8 cellular contexts compared by ENCODE assay signal in genomic region chr11:64226507-64227051, GRCh38. TPM values are rescaled to one million over a fixed set of nuclear protein-coding genes. Genes with fewer than 3 reads are reported as not detected.
A peak's percentile ranks its signal among the peaks of the same experiment; 100 is the strongest.
DNase-seq lines count a peak whose midpoint lies in the region; ATAC-seq and TF ChIP-seq lines count a peak whose summit lies in the region.

No MANE protein-coding gene starts in this region.

- H3K4me2 ChIP-seq in skeletal muscle satellite cell (ENCODE audit: low read length) = peak overlapping the region; percentile 97

- ATAC-seq in HG03460 (IDR thresholded peaks at IDR 0.05; ENCODE audit: unreplicated experiment) (peak; percentile 26), right cardiac atrium (peak; percentile 39 to 47), GM18870 (IDR thresholded peaks at IDR 0.05; ENCODE audit: unreplicated experiment) (no peak)

- no peaks in the 10 kb centered on the region for H3K9me3 Mint-ChIP-seq in activated naive CD8-positive, alpha-beta T cell treated with anti-CD3 and anti-CD28 coated beads for 36 hours

- DNase-seq in RPMI7951 (ENCODE audit: low read depth) = peak; percentile 50
- DNase-seq in activated naive CD8-positive, alpha-beta T cell treated with anti-CD3 and anti-CD28 coated beads for 36 hours = peak; percentile 81
- peak; percentile 61 to 87 (median 83) for DNase-seq in right cardiac atrium
- no peak for DNase-seq in COLO829 (ENCODE audit: low spot score)

- H3K27me3 ChIP-seq in right cardiac atrium (ENCODE audit: control insufficient read depth, insufficient read depth) (no peaks in the 10 kb centered on the region), skeletal muscle satellite cell (ENCODE audit: control insufficient read depth, insufficient read depth, low read length) (no peaks in the 10 kb centered on the region)

- H3K9me3 ChIP-seq in right cardiac atrium (ENCODE audit: control insufficient read depth, low read length) (no peaks in the 10 kb centered on the region), skeletal muscle satellite cell (replicated peaks; ENCODE audit: low read length) (no peaks in the 10 kb centered on the region)

- peak overlapping the region; percentile 91 for H3K9ac ChIP-seq in skeletal muscle satellite cell (ENCODE audit: low read depth, low read length)

- peak overlapping the region; percentile 89 for H3K4me3 Mint-ChIP-seq in activated naive CD8-positive, alpha-beta T cell treated with anti-CD3 and anti-CD28 coated beads for 36 hours

- peak overlapping the region; percentile 56 for H3K4me3 ChIP-seq in right cardiac atrium (ENCODE audit: low read length)
- peak overlapping the region; percentile 91 for H3K4me3 ChIP-seq in skeletal muscle satellite cell (ENCODE audit: low read length)

- H3K36me3 ChIP-seq in skeletal muscle satellite cell (ENCODE audit: insufficient read depth, low read length) = peaks cover 15% of the 10 kb centered on the region

- intact Hi-C loops in right cardiac atrium (cut with DNase I) = no loop called here

- peaks cover 4% of the 10 kb centered on the region for H3K36me3 Mint-ChIP-seq in activated naive CD8-positive, alpha-beta T cell treated with anti-CD3 and anti-CD28 coated beads for 36 hours

- H3K27ac Mint-ChIP-seq in activated naive CD8-positive, alpha-beta T cell treated with anti-CD3 and anti-CD28 coated beads for 36 hours = peak overlapping the region; percentile 84

- no peaks in the 10 kb centered on the region for H3K27me3 Mint-ChIP-seq in activated naive CD8-positive, alpha-beta T cell treated with anti-CD3 and anti-CD28 coated beads for 36 hours

- peak overlapping the region; percentile 78 for H3K27ac ChIP-seq in right cardiac atrium (ENCODE audit: low read length)

- H3K4me1 Mint-ChIP-seq in activated naive CD8-positive, alpha-beta T cell treated with anti-CD3 and anti-CD28 coated beads for 36 hours = peaks cover 35% of the 10 kb centered on the region

- H3K4me1 ChIP-seq in right cardiac atrium (ENCODE audit: control insufficient read depth, insufficient read depth, low read length) (peaks cover 5% of the 10 kb centered on the region), skeletal muscle satellite cell (ENCODE audit: control insufficient read depth, insufficient read depth, low read length) (peaks cover 45% of the 10 kb centered on the region)

- 11% methylated on average over 26 of the region's 26 CpGs for WGBS in right cardiac atrium

- peak; percentile 43 for TF ChIP-seq POLR2A in GM10847 (IDR thresholded peaks at IDR 0.05; ENCODE audit: extremely low read depth, insufficient read length)

RNA-seq across cellular contexts. Expression of gene NUDT22, which starts 0.5 kb away (rescaled TPM):
- total RNA-seq in RPMI7951 (2014; rRNA removed; shearing (Covaris generic)) = 59.7 and 90.2 TPM in 2 replicates
- 10 to 100 TPM; 58.4 to 69.6 TPM for total RNA-seq in activated naive CD8-positive, alpha-beta T cell treated with anti-CD3 and anti-CD28 coated beads for 36 hours
- total RNA-seq in right cardiac atrium = 10 to 100 TPM; 71.7 to 82.1 (median 78.1) TPM
- 65.7 TPM for polyA plus RNA-seq in right cardiac atrium
- 71.0 and 82.1 TPM in 2 replicates for total RNA-seq in skeletal muscle satellite cell (2012; rRNA removed)

RNA-seq across cellular contexts. Expression of gene TRPT1, which starts 0.6 kb away (rescaled TPM):
- total RNA-seq in RPMI7951 (2014; rRNA removed; shearing (Covaris generic)) = 67.2 and 79.8 TPM in 2 replicates
- 10 to 100 TPM; 24.1 to 24.4 TPM for total RNA-seq in activated naive CD8-positive, alpha-beta T cell treated with anti-CD3 and anti-CD28 coated beads for 36 hours
- 10 to 100 TPM; 55.3 to 78.1 (median 67.4) TPM for total RNA-seq in right cardiac atrium
- polyA plus RNA-seq in right cardiac atrium = 95.4 TPM
- 27.1 and 29.9 TPM in 2 replicates for total RNA-seq in skeletal muscle satellite cell (2012; rRNA removed)

RNA-seq across cellular contexts. Expression of gene DNAJC4, which starts 3.8 kb away (rescaled TPM):
- 17.2 and 23.7 TPM in 2 replicates for total RNA-seq in RPMI7951 (2014; rRNA removed; shearing (Covaris generic))
- total RNA-seq in activated naive CD8-positive, alpha-beta T cell treated with anti-CD3 and anti-CD28 coated beads for 36 hours = 10 to 100 TPM; 16.5 to 17.7 TPM
- 10 to 100 TPM; 46.3 to 61.0 (median 49.5) TPM for total RNA-seq in right cardiac atrium
- 95.7 TPM for polyA plus RNA-seq in right cardiac atrium
- 7.9 and 9.4 TPM in 2 replicates for total RNA-seq in skeletal muscle satellite cell (2012; rRNA removed)

RNA-seq across cellular contexts. Expression of gene VEGFB, which starts 7.8 kb away (rescaled TPM):
- total RNA-seq in RPMI7951 (2014; rRNA removed; shearing (Covaris generic)) = 45.7 and 51.3 TPM in 2 replicates
- 10 to 100 TPM; 84.7 to 85.8 TPM for total RNA-seq in activated naive CD8-positive, alpha-beta T cell treated with anti-CD3 and anti-CD28 coated beads for 36 hours
- total RNA-seq in right cardiac atrium = 100 to 1,000 TPM; 290 to 377 (median 344) TPM
- 340 TPM for polyA plus RNA-seq in right cardiac atrium
- 20.3 and 30.1 TPM in 2 replicates for total RNA-seq in skeletal muscle satellite cell (2012; rRNA removed)

RNA-seq across cellular contexts. Expression of gene FKBP2, which starts 14.3 kb away (rescaled TPM):
- total RNA-seq in RPMI7951 (2014; rRNA removed; shearing (Covaris generic)) = 76.3 and 109 TPM in 2 replicates
- total RNA-seq in activated naive CD8-positive, alpha-beta T cell treated with anti-CD3 and anti-CD28 coated beads for 36 hours = 10 to 100 TPM; 21.9 to 22.8 TPM
- total RNA-seq in right cardiac atrium = 10 to 100 TPM; 33.5 to 70.3 (median 64.4) TPM
- 173 TPM for polyA plus RNA-seq in right cardiac atrium
- total RNA-seq in skeletal muscle satellite cell (2012; rRNA removed) = 31.0 and 47.1 TPM in 2 replicates
